19 cellular contexts compared by ENCODE assay signal in the genomic region with DNA sequence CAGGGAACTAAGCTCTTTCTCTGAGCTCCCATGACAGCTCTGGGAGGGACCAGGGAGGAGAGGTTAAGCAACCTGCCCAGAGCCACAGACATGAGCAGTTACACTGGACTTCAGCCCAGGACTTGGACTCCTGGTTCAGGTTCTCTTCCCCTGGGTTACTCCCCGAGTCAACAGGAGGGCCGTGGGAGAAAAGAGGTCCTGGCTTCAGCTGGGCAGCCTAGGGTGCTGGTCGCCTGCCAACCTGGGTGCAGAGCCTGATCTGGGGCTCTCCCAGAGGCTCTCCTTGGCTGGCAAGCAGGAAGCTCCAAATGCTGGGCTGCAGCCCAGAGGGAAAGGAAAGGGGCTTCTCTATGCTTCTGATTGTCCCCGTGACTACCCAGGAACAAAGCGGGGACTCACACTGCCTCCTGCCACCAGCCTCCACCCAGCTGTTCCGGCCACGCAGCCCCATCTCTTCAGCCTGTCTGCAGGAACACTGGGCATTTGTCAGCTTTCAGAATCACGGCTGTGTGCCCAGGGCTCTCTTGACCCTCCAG.
DNase-seq lines count a peak whose midpoint lies in the region; ATAC-seq and TF ChIP-seq lines count a peak whose summit lies in the region.
"Had no signal": no experiment of that assay in that cellular context is flagged by ENCODE, and none has a peak within 500 bp of the region (broad histone marks: within the 10 kb centered on the region; RNA-seq: fewer than 3 reads in every experiment).

No MANE protein-coding gene starts in this region.

- H2AFZ ChIP-seq in neuronal stem cell (ENCODE audit: low read length) (no peak overlapping the region), H9 (ENCODE audit: low read length) (no peak overlapping the region)

- H3K36me3 Mint-ChIP-seq in H9 (ENCODE audit: insufficient read depth in 1 of 3, low read depth in 3 of 3), result no peaks in the 10 kb centered on the region
- H3K36me3 Mint-ChIP-seq: naive B cell had no signal

- H3K14ac ChIP-seq in neuronal stem cell (ENCODE audit: low read length) (no peak overlapping the region), H9 (ENCODE audit: insufficient read depth, low read length) (no peak overlapping the region; the same call in 1 of the 2 replicates)

- H3K9me3 Mint-ChIP-seq in H9, result no peaks in the 10 kb centered on the region
- H3K9me3 Mint-ChIP-seq: naive B cell had no signal

- no peaks in the 10 kb centered on the region for H3K9me3 ChIP-seq in neuronal stem cell (replicated peaks in 1 of 2; ENCODE audit: control insufficient read depth in 2 of 2, insufficient read depth in 1 of 2, low read depth in 1 of 2, low read length in 2 of 2)
- no peaks in the 10 kb centered on the region for H3K9me3 ChIP-seq in H9 (ENCODE audit: control insufficient read depth, low read depth, low read length)

- H3K79me1 ChIP-seq in neuronal stem cell (ENCODE audit: low read depth, low read length), result no peaks in the 10 kb centered on the region
- H3K79me1 ChIP-seq in H9 (ENCODE audit: insufficient read depth, low read depth, low read length, poor library complexity, severe bottlenecking), result no peaks in the 10 kb centered on the region

- no peak overlapping the region for H3K9ac ChIP-seq in neuronal stem cell (ENCODE audit: low read depth, low read length, poor library complexity)
- no peak overlapping the region for H3K9ac ChIP-seq in H9 (ENCODE audit: extremely low read depth, insufficient read length, low read length)

- no peak overlapping the region for H2BK15ac ChIP-seq in neuronal stem cell (ENCODE audit: low read length)
- H2BK15ac ChIP-seq in H9 (ENCODE audit: low read depth, low read length), result no peak overlapping the region

- DNase-seq in AML-193 (lab: John Stamatoyannopoulos, UW) (peak; percentile 10 to 12), hippocampal formation (lab: John Stamatoyannopoulos, UW) (peak; percentile 90 to 94), neuronal stem cell (ENCODE audit: low spot score) (no peak), NCI-H446 treated with DMSO at 0.1 percent for 48 hours (lab: John Stamatoyannopoulos, UW) (no peak), H9 (no peak)
- no peak for DNase-seq in activated CD4-positive, alpha-beta T cell treated with anti-CD3 and anti-CD28 coated beads for 1 hour
- DNase-seq: ACHN; activated CD4-positive, alpha-beta T cell treated with anti-CD3 and anti-CD28 coated beads for 48 hours; cortex of kidney; EL; Karpas-422; kidney; naive B cell; NCI-H187 treated with DMSO at 0.1 percent for 48 hours; NCI-H526 treated with DMSO at 0.1 percent for 48 hours; T1000 had no signal

- H3K4ac ChIP-seq in neuronal stem cell (ENCODE audit: low read length), result no peak overlapping the region
- no peak overlapping the region for H3K4ac ChIP-seq in H9 (ENCODE audit: low read depth, low read length)

- H2AK5ac ChIP-seq in neuronal stem cell (ENCODE audit: low read depth, low read length) (peak overlapping the region; percentile 6), H9 (ENCODE audit: insufficient read length, low read length) (no peak overlapping the region)

- H4K20me1 ChIP-seq in H9 (ENCODE audit: control insufficient read depth, insufficient read depth, insufficient read length), result no peaks in the 10 kb centered on the region

- no CpG with 5 or more reads among the region's 8 CpGs for WGBS in neuronal stem cell (ENCODE audit: extremely low coverage in 2 of 2, insufficient read length in 2 of 2, insufficient replicate concordance in 1 of 2), 2 donors
- WGBS in H9 (ENCODE audit: extremely low coverage, insufficient read length, low lambda C conversion rate), result no CpG with 5 or more reads among the region's 8 CpGs

- no peaks in the 10 kb centered on the region; the same call in 1 of the 2 replicates for H3K27me3 Mint-ChIP-seq in H9 (ENCODE audit: low read depth)
- H3K27me3 Mint-ChIP-seq: naive B cell had no signal

- ATAC-seq in GM21528 (IDR thresholded peaks at IDR 0.05; ENCODE audit: low FRiP score, unreplicated experiment), result no peak

- H3K23me2 ChIP-seq in H9 (ENCODE audit: insufficient read length, low read depth, low read length, poor library complexity, severe bottlenecking), result no peaks in the 10 kb centered on the region

- no peak overlapping the region for H2BK5ac ChIP-seq in neuronal stem cell (ENCODE audit: low read length)
- no peak overlapping the region for H2BK5ac ChIP-seq in H9 (ENCODE audit: insufficient read length, low read length)

- no peak overlapping the region for H2BK20ac ChIP-seq in H9 (ENCODE audit: low read depth, low read length, poor library complexity, severe bottlenecking)

- H3T11ph ChIP-seq in H9 (ENCODE audit: low read length), result no peak overlapping the region

- H3K27ac ChIP-seq in VCaP, result peak overlapping the region; percentile 78
- H3K27ac ChIP-seq in neuronal stem cell (replicated peaks; ENCODE audit: low read length), result no peak overlapping the region
- no peak overlapping the region for H3K27ac ChIP-seq in H9 (ENCODE audit: insufficient read length, low read depth, low read length)
- H3K27ac ChIP-seq: epithelial cell of prostate had no signal

- no peaks in the 10 kb centered on the region for H3K79me2 ChIP-seq in H9 (ENCODE audit: insufficient read depth, low read length)

- peaks cover 0 to 6% of the 10 kb centered on the region in 2 donors for H3K4me1 ChIP-seq in neuronal stem cell (ENCODE audit: control insufficient read depth in 2 of 2, insufficient read depth in 1 of 2, low read depth in 1 of 2, low read length in 2 of 2)
- H3K4me1 ChIP-seq in H9 (ENCODE audit: insufficient read depth, low read length), result no peaks in the 10 kb centered on the region

- no peak overlapping the region for H4K5ac ChIP-seq in H9 (ENCODE audit: insufficient read length, low read depth, low read length)

- no peak overlapping the region for H3K4me3 ChIP-seq in neuronal stem cell (ENCODE audit: low read length in 2 of 2)

- H2BK12ac ChIP-seq in neuronal stem cell (ENCODE audit: low read length), result no peak overlapping the region
- no peak overlapping the region for H2BK12ac ChIP-seq in H9 (ENCODE audit: insufficient read length, low read depth, low read length)

- peaks cover 0 to 5% (median 0%) of the 10 kb centered on the region in 3 experiments for H3K27me3 ChIP-seq in neuronal stem cell (ENCODE audit: control insufficient read depth in 3 of 3, insufficient read depth in 3 of 3, low read depth in 1 of 3, low read length in 3 of 3)
- no peaks in the 10 kb centered on the region for H3K27me3 ChIP-seq in H9 (ENCODE audit: insufficient read depth, low read length)

- no peak overlapping the region for H3K56ac ChIP-seq in H9 (ENCODE audit: insufficient read length, low read depth, low read length)

- no peaks in the 10 kb centered on the region for H3K36me3 ChIP-seq in neuronal stem cell (replicated peaks in 1 of 2; ENCODE audit: control insufficient read depth in 2 of 2, insufficient read depth in 2 of 2, low read length in 2 of 2)

- H4K91ac ChIP-seq in neuronal stem cell (ENCODE audit: low read depth, low read length, poor library complexity) (no peak overlapping the region), H9 (ENCODE audit: insufficient read length, low read depth, low read length) (no peak overlapping the region)

- no peak overlapping the region for H4K8ac ChIP-seq in neuronal stem cell (ENCODE audit: low read depth, low read length)
- no peak overlapping the region for H4K8ac ChIP-seq in H9 (replicated peaks; ENCODE audit: insufficient read length, low read depth, low read length)

- H3K23ac ChIP-seq in neuronal stem cell (ENCODE audit: low read depth, low read length, poor library complexity), result no peak overlapping the region
- H3K23ac ChIP-seq in H9 (ENCODE audit: insufficient read length, low read depth, low read length), result no peak overlapping the region

- no peak for TF ChIP-seq CTCF in VCaP (conservative IDR thresholded peaks at IDR 0.05)
- TF ChIP-seq CTCF in H9 (conservative IDR thresholded peaks at IDR 0.05), result no peak

- H3K4me2 ChIP-seq in neuronal stem cell (ENCODE audit: insufficient read depth, low read length, poor library complexity, severe bottlenecking) (no peak overlapping the region), H9 (ENCODE audit: insufficient read depth, insufficient read length, low read length) (no peak overlapping the region)

- no peak overlapping the region for H3K4me3 Mint-ChIP-seq in H9

- peak overlapping the region; percentile 53 for H3K18ac ChIP-seq in neuronal stem cell (ENCODE audit: low read length)
- H3K18ac ChIP-seq in H9 (ENCODE audit: insufficient read length, low read depth, low read length), result no peak overlapping the region

- H2BK120ac ChIP-seq in neuronal stem cell (ENCODE audit: low read depth, low read length), result no peak overlapping the region
- H2BK120ac ChIP-seq in H9 (ENCODE audit: low read depth, low read length, poor library complexity, severe bottlenecking), result no peak overlapping the region

- H3K27ac Mint-ChIP-seq in H9, result no peak overlapping the region; a peak in 1 of 7 replicates

- peaks cover 11 to 15% of the 10 kb centered on the region in 2 experiments for H3K4me1 Mint-ChIP-seq in H9

Comparison
In these comparisons a context has a peak if more than half of its experiments do, and no peak if none do; other contexts are left out.
1. DNase-seq: peak in AML-193 (2 of 2) and hippocampal formation (2 of 2); none in neuronal stem cell (single experiment), NCI-H446 treated with DMSO at 0.1 percent for 48 hours (single experiment), activated CD4-positive, alpha-beta T cell treated with anti-CD3 and anti-CD28 coated beads for 1 hour (single experiment) and H9 (single experiment).